ENCODE assay signal across 9 cellular contexts in genomic region chr7:149027055-149027454, GRCh38. TPM values are rescaled to one million over a fixed set of nuclear protein-coding genes. Genes with fewer than 3 reads are reported as not detected.
DNase-seq lines count a peak whose midpoint lies in the region; ATAC-seq, FAIRE-seq and TF ChIP-seq lines count a peak whose summit lies in the region.
"Had no signal": no experiment of that assay in that cellular context is flagged by ENCODE, and none has a peak within 500 bp of the region (broad histone marks: within the 10 kb centered on the region; RNA-seq: fewer than 3 reads in every experiment).

No MANE protein-coding gene starts in this region.

- H3K27ac ChIP-seq in keratinocyte (ENCODE audit: control insufficient read depth, insufficient read depth, low read length) (peak overlapping the region; percentile 77), thoracic aorta (peak overlapping the region; percentile 86 to 87)

- H3K9me3 ChIP-seq in keratinocyte (ENCODE audit: control insufficient read depth, low read depth, low read length), result no peaks in the 10 kb centered on the region
- H3K9me3 ChIP-seq in thoracic aorta, result no peaks in the 10 kb centered on the region

- H3K4me3 Mint-ChIP-seq in activated CD4-positive, alpha-beta T cell treated with anti-CD3 and anti-CD28 coated beads, Interleukin-2, amount 10 ng/mL, durations not matched to agents 7 days and 5 days, result peak overlapping the region; percentile 96
- peak overlapping the region; percentile 94 for H3K4me3 Mint-ChIP-seq in activated CD8-positive, alpha-beta T cell treated with anti-CD3 and anti-CD28 coated beads, Interleukin-2, amount 10 ng/mL, durations not matched to agents 7 days and 5 days

- no peaks in the 10 kb centered on the region for H3K9me3 Mint-ChIP-seq in activated CD4-positive, alpha-beta T cell treated with anti-CD3 and anti-CD28 coated beads, Interleukin-2, amount 10 ng/mL, durations not matched to agents 7 days and 5 days
- no peaks in the 10 kb centered on the region for H3K9me3 Mint-ChIP-seq in activated CD8-positive, alpha-beta T cell treated with anti-CD3 and anti-CD28 coated beads, Interleukin-2, amount 10 ng/mL, durations not matched to agents 7 days and 5 days (ENCODE audit: insufficient read depth)

- peak overlapping the region; percentile 93 for H3K9ac ChIP-seq in keratinocyte (ENCODE audit: control insufficient read depth, extremely low read depth, insufficient read depth, low read length)

- H3K27me3 ChIP-seq in keratinocyte (ENCODE audit: control insufficient read depth, extremely low read depth, insufficient read depth, low read length) (no peaks in the 10 kb centered on the region), thoracic aorta (replicated peaks; ENCODE audit: insufficient read depth) (no peaks in the 10 kb centered on the region)

- H3K36me3 ChIP-seq in keratinocyte (ENCODE audit: control insufficient read depth in 2 of 2, extremely low read depth in 1 of 2, insufficient read depth in 2 of 2, low read length in 2 of 2) (peaks cover 1 to 4% of the 10 kb centered on the region in 2 experiments), thoracic aorta (no peaks in the 10 kb centered on the region)

- no peak for ATAC-seq in activated CD8-positive, alpha-beta T cell treated with anti-CD3 and anti-CD28 coated beads, Interleukin-2, amount 10 ng/mL, durations not matched to agents 7 days and 5 days
- no peak for ATAC-seq in thoracic aorta (ENCODE audit: insufficient number of reproducible peaks, low FRiP score, low read depth)
- ATAC-seq in GM21717 (IDR thresholded peaks at IDR 0.05; ENCODE audit: unreplicated experiment), result no peak

- H3K4me3 ChIP-seq in keratinocyte (ENCODE audit: control insufficient read depth in 2 of 3, extremely low read depth in 1 of 3, insufficient read depth in 2 of 3, low read depth in 1 of 3, low read length in 3 of 3) (peak overlapping the region; percentile 73 to 97 (median 95)), thoracic aorta (peak overlapping the region; percentile 90)

- no peaks in the 10 kb centered on the region for H3K27me3 Mint-ChIP-seq in activated CD4-positive, alpha-beta T cell treated with anti-CD3 and anti-CD28 coated beads, Interleukin-2, amount 10 ng/mL, durations not matched to agents 7 days and 5 days
- H3K27me3 Mint-ChIP-seq in activated CD8-positive, alpha-beta T cell treated with anti-CD3 and anti-CD28 coated beads, Interleukin-2, amount 10 ng/mL, durations not matched to agents 7 days and 5 days (ENCODE audit: low read depth), result peaks cover 4% of the 10 kb centered on the region

- peaks cover 18% of the 10 kb centered on the region for H3K36me3 Mint-ChIP-seq in activated CD4-positive, alpha-beta T cell treated with anti-CD3 and anti-CD28 coated beads, Interleukin-2, amount 10 ng/mL, durations not matched to agents 7 days and 5 days (ENCODE audit: low read depth)
- H3K36me3 Mint-ChIP-seq in activated CD8-positive, alpha-beta T cell treated with anti-CD3 and anti-CD28 coated beads, Interleukin-2, amount 10 ng/mL, durations not matched to agents 7 days and 5 days (ENCODE audit: low read depth), result peaks cover 22% of the 10 kb centered on the region

- dilution Hi-C loops in keratinocyte (cut with MboI; ENCODE audit: extremely low pct_ligation_motif_present, low sequenced_read_pairs), result no loop called here

- DNase-seq in activated CD4-positive, alpha-beta T cell treated with anti-CD3 and anti-CD28 coated beads, Interleukin-2, amount 10 ng/mL, durations not matched to agents 7 days and 5 days, result no peak
- DNase-seq in activated CD4-positive, alpha-beta T cell treated with anti-CD3 and anti-CD28 coated beads for 4 hours, result no peak
- no peak for DNase-seq in activated CD8-positive, alpha-beta T cell treated with anti-CD3 and anti-CD28 coated beads, Interleukin-2, amount 10 ng/mL, durations not matched to agents 7 days and 5 days
- DNase-seq in keratinocyte (ENCODE audit: low read depth, low spot score) (no peak), thoracic aorta (ENCODE audit: low spot score) (no peak), SKM-1 (lab: John Stamatoyannopoulos, UW; ENCODE audit: unreplicated experiment) (no peak)
- no peak for DNase-seq in effector CD8-positive, alpha-beta T cell (lab: John Stamatoyannopoulos, UW)
- DNase-seq: NCI-H774 had no signal

- no peak for FAIRE-seq in keratinocyte (lab: Jason Lieb, UNC)

- H3K9me1 ChIP-seq in keratinocyte (ENCODE audit: control insufficient read depth, extremely low read depth, insufficient read depth, low read length), result no peaks in the 10 kb centered on the region

- no peak for TF ChIP-seq CTCF in keratinocyte (optimal IDR thresholded peaks at IDR 0.05 in 1 of 3, IDR thresholded peaks at IDR 0.05 in 1 of 3, conservative IDR thresholded peaks at IDR 0.05 in 1 of 3; ENCODE audit: extremely low read depth in 1 of 3, insufficient read depth in 2 of 3, low read length in 3 of 3)
- TF ChIP-seq CTCF in thoracic aorta (IDR thresholded peaks at IDR 0.05), result no peak

- H3K4me1 ChIP-seq in keratinocyte (ENCODE audit: control insufficient read depth, extremely low read depth, insufficient read depth, low read length), result peaks cover 21% of the 10 kb centered on the region
- H3K4me1 ChIP-seq in thoracic aorta (ENCODE audit: control insufficient read depth in 1 of 2, low read depth in 2 of 2), result peaks cover 5 to 28% of the 10 kb centered on the region in 2 donors

- H2AFZ ChIP-seq in keratinocyte (ENCODE audit: control insufficient read depth, low read length), result no peak overlapping the region

- no peaks in the 10 kb centered on the region for H4K20me1 ChIP-seq in keratinocyte (ENCODE audit: control insufficient read depth, extremely low read depth, insufficient read depth, low read length)

- peak overlapping the region; percentile 96 for H3K4me2 ChIP-seq in keratinocyte (ENCODE audit: control insufficient read depth, extremely low read depth, insufficient read depth, low read depth, low read length)

- POLR2A ChIA-PET in activated CD4-positive, alpha-beta T cell treated with anti-CD3 and anti-CD28 coated beads, Interleukin-2, amount 10 ng/mL, durations not matched to agents 7 days and 5 days (lab: Charles Lee), result no interaction called here
- POLR2A ChIA-PET in activated CD8-positive, alpha-beta T cell treated with anti-CD3 and anti-CD28 coated beads, Interleukin-2, amount 10 ng/mL, durations not matched to agents 7 days and 5 days (lab: Charles Lee), result interaction anchor here (1.3 to 1.4 kb wide), 2 partner anchors 62 to 120 kb away, joined by 3 to 6 read pairs; partner anchors contain the start of gene ZNF398

- peak overlapping the region; percentile 94 for H3K27ac Mint-ChIP-seq in activated CD4-positive, alpha-beta T cell treated with anti-CD3 and anti-CD28 coated beads, Interleukin-2, amount 10 ng/mL, durations not matched to agents 7 days and 5 days
- peak overlapping the region; percentile 94 for H3K27ac Mint-ChIP-seq in activated CD8-positive, alpha-beta T cell treated with anti-CD3 and anti-CD28 coated beads, Interleukin-2, amount 10 ng/mL, durations not matched to agents 7 days and 5 days

- peaks cover 49% of the 10 kb centered on the region for H3K4me1 Mint-ChIP-seq in activated CD4-positive, alpha-beta T cell treated with anti-CD3 and anti-CD28 coated beads, Interleukin-2, amount 10 ng/mL, durations not matched to agents 7 days and 5 days
- peaks cover 53% of the 10 kb centered on the region for H3K4me1 Mint-ChIP-seq in activated CD8-positive, alpha-beta T cell treated with anti-CD3 and anti-CD28 coated beads, Interleukin-2, amount 10 ng/mL, durations not matched to agents 7 days and 5 days (ENCODE audit: low read depth)

- peaks cover 58% of the 10 kb centered on the region for H3K79me2 ChIP-seq in keratinocyte (ENCODE audit: control insufficient read depth, insufficient read depth, low read length)

- CTCF ChIA-PET in activated CD4-positive, alpha-beta T cell treated with anti-CD3 and anti-CD28 coated beads, Interleukin-2, amount 10 ng/mL, durations not matched to agents 7 days and 5 days (lab: Charles Lee), result interaction anchor here (0.5 to 3.4 kb wide), 6 partner anchors 11 to 440 kb away, joined by 3 to 14 read pairs (median 4); partner anchors contain the start of gene ZNF425
- CTCF ChIA-PET in activated CD8-positive, alpha-beta T cell treated with anti-CD3 and anti-CD28 coated beads, Interleukin-2, amount 10 ng/mL, durations not matched to agents 7 days and 5 days (lab: Charles Lee), result interaction anchor here (0.8 to 3.8 kb wide), 8 partner anchors 9 to 60 kb away, joined by 3 to 35 read pairs (median 3); no protein-coding TSS in a partner anchor

RNA-seq across cellular contexts. Expression of gene PDIA4, which starts 1.2 kb away (rescaled TPM):
- 10 to 100 TPM; 94.8 to 97.4 TPM for total RNA-seq in activated CD4-positive, alpha-beta T cell treated with anti-CD3 and anti-CD28 coated beads, Interleukin-2, amount 10 ng/mL, durations not matched to agents 7 days and 5 days
- 10 to 100 TPM; 90.6 to 92.2 TPM for total RNA-seq in activated CD8-positive, alpha-beta T cell treated with anti-CD3 and anti-CD28 coated beads, Interleukin-2, amount 10 ng/mL, durations not matched to agents 7 days and 5 days
- 97.1 to 270 TPM (median 145 TPM) in 3 replicates for polyA plus RNA-seq in keratinocyte
- polyA plus RNA-seq in keratinocyte (2011; ENCODE audit: low read depth), result 68.3 TPM
- 51.5 and 52.7 TPM in 2 replicates for polyA plus RNA-seq in keratinocyte (2011; cell fraction: cytosol; rRNA removed)
- 143 and 148 TPM in 2 replicates for polyA plus RNA-seq in keratinocyte (2011; cell fraction: nucleus; rRNA removed)
- polyA plus RNA-seq in keratinocyte (2012; ENCODE audit: low replicate concordance), result 62.5 and 209 TPM in 2 replicates
- polyA minus RNA-seq in keratinocyte, result 103 to 122 TPM (median 112 TPM) in 3 replicates
- polyA minus RNA-seq in keratinocyte (2011; cell fraction: cytosol; rRNA and poly(A)+ RNA removed), result 85.0 TPM
- 106 and 149 TPM in 2 replicates for polyA minus RNA-seq in keratinocyte (2011; cell fraction: nucleus; rRNA and poly(A)+ RNA removed)
- total RNA-seq in thoracic aorta, result 10 to 100 TPM; 81.8 to 87.3 TPM
